In the genomic region with DNA sequence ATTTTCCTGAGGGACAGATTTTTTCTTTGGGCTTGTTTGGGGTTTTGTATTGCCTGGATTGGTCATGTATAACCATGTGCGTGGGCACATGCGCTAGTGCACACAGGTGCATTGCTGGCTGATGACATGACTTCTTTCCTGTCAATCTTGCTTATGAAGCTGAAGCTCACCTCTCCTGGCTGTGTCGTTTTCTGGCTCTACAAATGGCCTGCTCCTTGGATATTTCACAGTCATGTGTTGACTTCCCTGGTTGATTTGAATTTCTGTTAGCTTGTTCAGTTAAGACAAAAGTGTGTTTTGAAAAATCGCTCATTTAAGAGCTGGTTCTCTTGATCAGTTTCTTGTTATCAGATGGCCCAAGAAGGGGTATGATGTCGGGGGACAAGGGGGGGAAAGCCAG, we compare ENCODE assay signal across 3 cellular contexts.
A peak's percentile ranks its signal among the peaks of the same experiment; 100 is the strongest.
TF ChIP-seq lines count a peak whose summit lies in the region.

No MANE protein-coding gene starts in this region.

TF ChIP-seq in GM23338, 12 proteins besides CTCF, POLR2A, EP300 and RAD21 (continues in another document):
- no peak for TF ChIP-seq CREB1 (CRISPR knock-in tag; IDR thresholded peaks at IDR 0.05; ENCODE audit: low read depth)
- no peak for TF ChIP-seq ETS1 (IDR thresholded peaks at IDR 0.05)
- TF ChIP-seq EZH2phosphoT487 (IDR thresholded peaks at IDR 0.05; ENCODE audit: unreplicated experiment), result no peak
- no peak for TF ChIP-seq ZNF114 (CRISPR knock-in tag; IDR thresholded peaks at IDR 0.05)
- TF ChIP-seq STAT1 (IDR thresholded peaks at IDR 0.05; ENCODE audit: unreplicated experiment), result no peak

TF ChIP-seq in IMR-90, 13 proteins besides CTCF, POLR2A, EP300 and RAD21:
- TF ChIP-seq ELK1 (IDR thresholded peaks at IDR 0.05; ENCODE audit: borderline replicate concordance, low read depth, low read length) (no peak), MAFK (IDR thresholded peaks at IDR 0.05; ENCODE audit: low read depth, low read length) (no peak), CEBPB (IDR thresholded peaks at IDR 0.05; ENCODE audit: low read depth, low read length) (no peak)

TF ChIP-seq in GM12878, 131 proteins besides CTCF, POLR2A, EP300 and RAD21:
- TF ChIP-seq, protein P1, sequence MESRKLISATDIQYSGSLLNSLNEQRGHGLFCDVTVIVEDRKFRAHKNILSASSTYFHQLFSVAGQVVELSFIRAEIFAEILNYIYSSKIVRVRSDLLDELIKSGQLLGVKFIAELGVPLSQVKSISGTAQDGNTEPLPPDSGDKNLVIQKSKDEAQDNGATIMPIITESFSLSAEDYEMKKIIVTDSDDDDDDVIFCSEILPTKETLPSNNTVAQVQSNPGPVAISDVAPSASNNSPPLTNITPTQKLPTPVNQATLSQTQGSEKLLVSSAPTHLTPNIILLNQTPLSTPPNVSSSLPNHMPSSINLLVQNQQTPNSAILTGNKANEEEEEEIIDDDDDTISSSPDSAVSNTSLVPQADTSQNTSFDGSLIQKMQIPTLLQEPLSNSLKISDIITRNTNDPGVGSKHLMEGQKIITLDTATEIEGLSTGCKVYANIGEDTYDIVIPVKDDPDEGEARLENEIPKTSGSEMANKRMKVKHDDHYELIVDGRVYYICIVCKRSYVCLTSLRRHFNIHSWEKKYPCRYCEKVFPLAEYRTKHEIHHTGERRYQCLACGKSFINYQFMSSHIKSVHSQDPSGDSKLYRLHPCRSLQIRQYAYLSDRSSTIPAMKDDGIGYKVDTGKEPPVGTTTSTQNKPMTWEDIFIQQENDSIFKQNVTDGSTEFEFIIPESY (IDR thresholded peaks at IDR 0.05), result 0 out of 2 replicates have a peak, but pooled peaks have one; percentile 45
- TF ChIP-seq WRNIP1 (IDR thresholded peaks at IDR 0.05; ENCODE audit: borderline replicate concordance, low read depth, low read length), result no peak
